In genomic region chr1:9680828-9681227, GRCh38 we compare ENCODE assay signal across 1 cellular context.
TF ChIP-seq lines count a peak whose summit lies in the region.

No MANE protein-coding gene starts in this region.

TF ChIP-seq in WTC11, 78 proteins besides CTCF, POLR2A, EP300 and RAD21 (continued from another document):
- TF ChIP-seq ZNF532 (CRISPR knock-in tag; IDR thresholded peaks at IDR 0.05; ENCODE audit: borderline replicate concordance) (no peak), ZNF232 (CRISPR knock-in tag; IDR thresholded peaks at IDR 0.05) (no peak), ZNF138 (CRISPR knock-in tag; conservative IDR thresholded peaks at IDR 0.05) (no peak), PRRX2 (CRISPR knock-in tag; IDR thresholded peaks at IDR 0.05) (no peak), GABPB1 (CRISPR knock-in tag; IDR thresholded peaks at IDR 0.05) (no peak), RELA (CRISPR knock-in tag; IDR thresholded peaks at IDR 0.05; ENCODE audit: borderline replicate concordance) (no peak), ZNF423 (CRISPR knock-in tag; IDR thresholded peaks at IDR 0.05) (no peak), TP53 (CRISPR knock-in tag; IDR thresholded peaks at IDR 0.05) (no peak)
